Comparison of ENCODE assay signal across 20 cellular contexts in the genomic region with DNA sequence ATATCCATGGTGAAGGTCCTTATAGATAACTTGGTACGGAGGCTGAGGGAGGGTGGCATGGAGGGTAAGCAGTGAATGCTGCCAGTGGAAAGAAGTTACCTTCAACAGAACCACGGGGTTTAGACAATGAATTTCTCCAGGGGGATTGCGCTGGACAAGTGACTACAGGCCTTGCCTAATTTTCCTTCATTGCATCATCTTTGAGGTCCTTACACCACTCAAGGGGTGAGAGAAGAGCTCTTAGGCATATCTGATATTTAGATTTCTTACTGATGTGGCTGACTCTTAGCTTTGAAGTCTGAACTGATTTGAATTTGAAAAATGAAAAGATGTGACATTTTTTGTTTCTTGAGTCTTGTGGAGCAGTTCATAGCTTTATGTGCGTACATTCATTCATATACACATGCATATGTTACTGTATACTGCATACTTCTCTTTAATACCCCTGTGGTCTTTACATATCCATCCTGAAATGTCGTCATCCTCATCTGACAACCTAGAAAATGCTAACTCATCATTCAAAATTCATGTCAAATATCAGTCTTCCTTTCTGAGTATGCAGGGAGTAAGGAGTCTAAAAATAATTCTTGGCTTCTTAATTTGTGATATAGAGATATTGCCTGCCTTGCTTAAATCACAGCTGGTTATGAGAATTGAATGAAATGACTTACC.
"Had no signal": no experiment of that assay in that cellular context is flagged by ENCODE, and none has a peak within 500 bp of the region (broad histone marks: within the 10 kb centered on the region; RNA-seq: fewer than 3 reads in every experiment).

No MANE protein-coding gene starts in this region.

- ATAC-seq: body of pancreas; natural killer cell treated with Interleukin-12 subunit alpha and Interleukin-12 subunit beta and Interleukin-15 and Interleukin-18, amount 100 ng/mL, for 72 hours; pancreas; psoas muscle; right cardiac atrium had no signal

- H3K4me3 ChIP-seq: body of pancreas, left ventricle myocardium inferior, pancreas, psoas muscle, tibial artery had no signal

- H3K36me3 ChIP-seq: left ventricle myocardium inferior, neutrophil, pancreas, tibial artery had no signal

- DNase-seq: activated CD4-positive, alpha-beta memory T cell treated with anti-CD3 and anti-CD28 coated beads, Interleukin-2, amount 10 ng/mL, durations not matched to agents 7 days and 5 days; activated CD4-positive, alpha-beta T cell treated with anti-CD3 and anti-CD28 coated beads for 48 hours; activated CD4-positive, CD25-positive, alpha-beta regulatory T cell; activated effector memory CD4-positive, alpha-beta T cell treated with anti-CD3 and anti-CD28 coated beads, Interleukin-2, amount 50 U/mL, for 16 hours; activated naive CD4-positive, alpha-beta T cell treated with anti-CD3 and anti-CD28 coated beads, Interleukin-2, amount 10 ng/mL, durations not matched to agents 7 days and 5 days; body of pancreas; foreskin fibroblast; kidney glomerular epithelial cell; left ventricle myocardium inferior; pancreas; psoas muscle; right cardiac atrium; stimulated activated CD4-positive, alpha-beta T cell treated with anti-CD3 and anti-CD28 coated beads, Interleukin-12 subunit alpha, Interleukin-12 subunit beta, amount 100 ng/mL, for 4 hours; stimulated activated CD4-positive, alpha-beta T cell treated with anti-CD3 and anti-CD28 coated beads, Interleukin-4, amount 100 ng/mL, for 4 hours; substantia nigra; T1000; tibial artery had no signal

- H3K27me3 ChIP-seq: body of pancreas, neutrophil, pancreas, tibial artery had no signal

- H3K4me1 ChIP-seq: body of pancreas, psoas muscle, tibial artery had no signal

- H3K9me3 ChIP-seq: body of pancreas, left ventricle myocardium inferior, neutrophil, pancreas, psoas muscle, tibial artery had no signal

- H3K27ac ChIP-seq: body of pancreas, left ventricle myocardium inferior, neutrophil, pancreas, psoas muscle, tibial artery had no signal

- FAIRE-seq: pancreas, urothelium cell line had no signal
